ENCODE assay signal across 1 cellular context in the genomic region with DNA sequence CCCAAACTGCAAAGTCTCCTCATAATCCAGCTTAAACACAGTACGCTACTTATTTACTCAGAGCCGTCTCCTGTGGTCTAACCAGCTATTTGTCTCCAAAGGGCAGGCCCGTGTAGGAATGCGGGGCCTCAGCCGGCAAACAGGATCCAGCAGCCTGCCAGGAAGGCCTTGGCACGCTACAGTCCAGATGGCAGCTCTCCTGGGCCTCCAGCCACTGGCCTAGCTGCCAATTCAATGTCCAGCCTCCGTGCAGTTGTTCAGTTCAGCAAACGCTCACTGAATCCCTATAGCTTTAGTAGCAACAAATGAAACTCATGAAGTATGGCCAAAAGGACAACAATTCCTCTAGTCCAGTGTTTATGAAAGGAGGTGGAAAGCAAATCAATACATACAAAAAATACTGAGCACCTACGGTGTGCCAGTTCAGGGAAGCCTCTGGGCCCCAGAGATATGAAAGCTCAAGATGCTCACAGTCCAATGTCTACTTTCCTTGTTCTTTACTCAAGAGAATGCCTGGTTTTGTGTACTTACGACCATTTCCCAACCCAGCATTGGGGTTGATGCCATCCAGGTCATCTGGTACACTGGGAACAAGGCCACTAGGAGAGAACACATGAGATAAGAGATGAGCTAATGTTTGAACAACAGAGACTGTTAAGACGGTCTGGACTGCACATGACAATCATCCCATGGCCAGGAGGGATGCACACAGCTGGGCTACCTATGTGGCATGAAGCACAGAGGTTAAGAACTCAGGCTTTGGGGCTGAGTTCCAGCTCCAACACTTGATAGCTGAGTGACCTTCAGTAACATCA.
TF ChIP-seq lines count a peak whose summit lies in the region.

No MANE protein-coding gene starts in this region.

TF ChIP-seq in HepG2, 621 proteins besides CTCF, POLR2A, EP300 and RAD21 (continued from another document and continues in another):
- TF ChIP-seq ZNF260 (CRISPR knock-in tag; IDR thresholded peaks at IDR 0.05; ENCODE audit: borderline replicate concordance, low read depth): no peak
- no peak for TF ChIP-seq ZFAT (CRISPR knock-in tag; conservative IDR thresholded peaks at IDR 0.05)
- TF ChIP-seq ZMYM3 (CRISPR knock-in tag; IDR thresholded peaks at IDR 0.05): peak; percentile 81
- no peak for TF ChIP-seq HDAC6 (IDR thresholded peaks at IDR 0.05; ENCODE audit: low read depth, low read length)
- peak; percentile 83 for TF ChIP-seq ZNF781 (CRISPR knock-in tag; IDR thresholded peaks at IDR 0.05; ENCODE audit: borderline replicate concordance, not compliant biosample characterization)
- TF ChIP-seq ARNT2 (CRISPR knock-in tag; IDR thresholded peaks at IDR 0.05; ENCODE audit: low read depth): no peak; the same call in 1 of the 2 replicates
- TF ChIP-seq SNAI1 (CRISPR knock-in tag; IDR thresholded peaks at IDR 0.05; ENCODE audit: borderline replicate concordance): no peak
- TF ChIP-seq ZFP36L1 (CRISPR knock-in tag; IDR thresholded peaks at IDR 0.05): 0 out of 2 replicates have a peak, but pooled peaks have one; percentile 60
- TF ChIP-seq ZSCAN30 (CRISPR knock-in tag; IDR thresholded peaks at IDR 0.05): no peak
- no peak for TF ChIP-seq ZNF878 (CRISPR knock-in tag; IDR thresholded peaks at IDR 0.05)
- TF ChIP-seq, protein P1, sequence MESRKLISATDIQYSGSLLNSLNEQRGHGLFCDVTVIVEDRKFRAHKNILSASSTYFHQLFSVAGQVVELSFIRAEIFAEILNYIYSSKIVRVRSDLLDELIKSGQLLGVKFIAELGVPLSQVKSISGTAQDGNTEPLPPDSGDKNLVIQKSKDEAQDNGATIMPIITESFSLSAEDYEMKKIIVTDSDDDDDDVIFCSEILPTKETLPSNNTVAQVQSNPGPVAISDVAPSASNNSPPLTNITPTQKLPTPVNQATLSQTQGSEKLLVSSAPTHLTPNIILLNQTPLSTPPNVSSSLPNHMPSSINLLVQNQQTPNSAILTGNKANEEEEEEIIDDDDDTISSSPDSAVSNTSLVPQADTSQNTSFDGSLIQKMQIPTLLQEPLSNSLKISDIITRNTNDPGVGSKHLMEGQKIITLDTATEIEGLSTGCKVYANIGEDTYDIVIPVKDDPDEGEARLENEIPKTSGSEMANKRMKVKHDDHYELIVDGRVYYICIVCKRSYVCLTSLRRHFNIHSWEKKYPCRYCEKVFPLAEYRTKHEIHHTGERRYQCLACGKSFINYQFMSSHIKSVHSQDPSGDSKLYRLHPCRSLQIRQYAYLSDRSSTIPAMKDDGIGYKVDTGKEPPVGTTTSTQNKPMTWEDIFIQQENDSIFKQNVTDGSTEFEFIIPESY (CRISPR knock-in tag; IDR thresholded peaks at IDR 0.05): peak; percentile 65; the same call in 1 of the 2 replicates
- TF ChIP-seq SATB2 (CRISPR knock-in tag; IDR thresholded peaks at IDR 0.05): no peak
- no peak for TF ChIP-seq ZNF367 (CRISPR knock-in tag; IDR thresholded peaks at IDR 0.05; ENCODE audit: borderline replicate concordance)
- TF ChIP-seq, protein P2, sequence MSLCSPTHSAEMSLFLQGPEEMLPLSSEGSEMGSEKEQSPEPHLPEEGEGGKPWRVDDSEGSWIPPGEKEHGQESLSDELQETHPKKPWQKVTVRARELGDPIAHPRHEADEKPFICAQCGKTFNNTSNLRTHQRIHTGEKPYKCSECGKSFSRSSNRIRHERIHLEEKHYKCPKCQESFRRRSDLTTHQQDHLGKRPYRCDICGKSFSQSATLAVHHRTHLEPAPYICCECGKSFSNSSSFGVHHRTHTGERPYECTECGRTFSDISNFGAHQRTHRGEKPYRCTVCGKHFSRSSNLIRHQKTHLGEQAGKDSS (CRISPR knock-in tag; IDR thresholded peaks at IDR 0.05; ENCODE audit: borderline replicate concordance, low read depth): peak; percentile 87; the same call in 1 of the 2 replicates
- TF ChIP-seq ZNF407 (CRISPR knock-in tag; IDR thresholded peaks at IDR 0.05; ENCODE audit: not compliant biosample characterization): no peak
- TF ChIP-seq FOXA1 (IDR thresholded peaks at IDR 0.05): 0 out of 2 replicates have a peak, but pooled peaks have one; percentile 15
- peak; percentile 95 for TF ChIP-seq FOXA1 (CRISPR knock-in tag; IDR thresholded peaks at IDR 0.05)
- TF ChIP-seq HES4 (CRISPR knock-in tag; IDR thresholded peaks at IDR 0.05; ENCODE audit: borderline replicate concordance): no peak
- TF ChIP-seq ZBTB38 (CRISPR knock-in tag; IDR thresholded peaks at IDR 0.05): no peak
- TF ChIP-seq ATF3 (CRISPR knock-in tag; IDR thresholded peaks at IDR 0.05): peak; percentile 89
- no peak for TF ChIP-seq ZNF207 (IDR thresholded peaks at IDR 0.05; ENCODE audit: borderline replicate concordance)
- TF ChIP-seq IRF2 (CRISPR knock-in tag; IDR thresholded peaks at IDR 0.05): peak; percentile 76
- 0 out of 2 replicates have a peak, but pooled peaks have one; percentile 21 for TF ChIP-seq ZSCAN9 (CRISPR knock-in tag; IDR thresholded peaks at IDR 0.05; ENCODE audit: borderline replicate concordance)
- no peak for TF ChIP-seq TEAD2 (CRISPR knock-in tag; IDR thresholded peaks at IDR 0.05)
- TF ChIP-seq NRL (CRISPR knock-in tag; IDR thresholded peaks at IDR 0.05; ENCODE audit: borderline replicate concordance): no peak
- TF ChIP-seq THAP7 (CRISPR knock-in tag; IDR thresholded peaks at IDR 0.05): 0 out of 2 replicates have a peak, but pooled peaks have one; percentile 38
- no peak for TF ChIP-seq ZNF558 (CRISPR knock-in tag; IDR thresholded peaks at IDR 0.05; ENCODE audit: borderline replicate concordance)
- peak; percentile 89 for TF ChIP-seq ZMYM4 (CRISPR knock-in tag; IDR thresholded peaks at IDR 0.05)
- TF ChIP-seq CHD4 (IDR thresholded peaks at IDR 0.05; ENCODE audit: borderline replicate concordance, low read length): peak; percentile 86; the same call in 1 of the 2 replicates
- TF ChIP-seq, protein P3, sequence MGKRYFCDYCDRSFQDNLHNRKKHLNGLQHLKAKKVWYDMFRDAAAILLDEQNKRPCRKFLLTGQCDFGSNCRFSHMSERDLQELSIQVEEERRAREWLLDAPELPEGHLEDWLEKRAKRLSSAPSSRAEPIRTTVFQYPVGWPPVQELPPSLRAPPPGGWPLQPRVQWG (CRISPR knock-in tag; IDR thresholded peaks at IDR 0.05; ENCODE audit: borderline replicate concordance, low read depth): no peak
- TF ChIP-seq, protein P4, sequence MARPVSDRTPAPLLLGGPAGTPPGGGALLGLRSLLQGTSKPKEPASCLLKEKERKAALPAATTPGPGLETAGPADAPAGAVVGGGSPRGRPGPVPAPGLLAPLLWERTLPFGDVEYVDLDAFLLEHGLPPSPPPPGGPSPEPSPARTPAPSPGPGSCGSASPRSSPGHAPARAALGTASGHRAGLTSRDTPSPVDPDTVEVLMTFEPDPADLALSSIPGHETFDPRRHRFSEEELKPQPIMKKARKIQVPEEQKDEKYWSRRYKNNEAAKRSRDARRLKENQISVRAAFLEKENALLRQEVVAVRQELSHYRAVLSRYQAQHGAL (CRISPR knock-in tag; IDR thresholded peaks at IDR 0.05; ENCODE audit: not compliant biosample characterization): no peak
- TF ChIP-seq SCMH1 (CRISPR knock-in tag; IDR thresholded peaks at IDR 0.05; ENCODE audit: borderline replicate concordance): no peak
- TF ChIP-seq CBX1 (IDR thresholded peaks at IDR 0.05; ENCODE audit: low read depth): no peak
- TF ChIP-seq ZNF790 (CRISPR knock-in tag; IDR thresholded peaks at IDR 0.05; ENCODE audit: borderline replicate concordance): no peak
- no peak for TF ChIP-seq MTF2 (CRISPR knock-in tag; IDR thresholded peaks at IDR 0.05; ENCODE audit: borderline replicate concordance)
- no peak; the same call in 1 of the 2 replicates for TF ChIP-seq ZNF552 (CRISPR knock-in tag; IDR thresholded peaks at IDR 0.05; ENCODE audit: borderline replicate concordance)
- peak; percentile 82; the same call in 1 of the 2 replicates for TF ChIP-seq AHDC1 (CRISPR knock-in tag; IDR thresholded peaks at IDR 0.05; ENCODE audit: borderline replicate concordance)
- peak; percentile 82 for TF ChIP-seq MEIS2 (CRISPR knock-in tag; IDR thresholded peaks at IDR 0.05)
- peak; percentile 94 for TF ChIP-seq PHF21A (CRISPR knock-in tag; IDR thresholded peaks at IDR 0.05)
- TF ChIP-seq TGIF2 (CRISPR knock-in tag; IDR thresholded peaks at IDR 0.05): peak; percentile 56; the same call in 1 of the 2 replicates
